ENCODE assay signal across 21 cellular contexts in the genomic region with DNA sequence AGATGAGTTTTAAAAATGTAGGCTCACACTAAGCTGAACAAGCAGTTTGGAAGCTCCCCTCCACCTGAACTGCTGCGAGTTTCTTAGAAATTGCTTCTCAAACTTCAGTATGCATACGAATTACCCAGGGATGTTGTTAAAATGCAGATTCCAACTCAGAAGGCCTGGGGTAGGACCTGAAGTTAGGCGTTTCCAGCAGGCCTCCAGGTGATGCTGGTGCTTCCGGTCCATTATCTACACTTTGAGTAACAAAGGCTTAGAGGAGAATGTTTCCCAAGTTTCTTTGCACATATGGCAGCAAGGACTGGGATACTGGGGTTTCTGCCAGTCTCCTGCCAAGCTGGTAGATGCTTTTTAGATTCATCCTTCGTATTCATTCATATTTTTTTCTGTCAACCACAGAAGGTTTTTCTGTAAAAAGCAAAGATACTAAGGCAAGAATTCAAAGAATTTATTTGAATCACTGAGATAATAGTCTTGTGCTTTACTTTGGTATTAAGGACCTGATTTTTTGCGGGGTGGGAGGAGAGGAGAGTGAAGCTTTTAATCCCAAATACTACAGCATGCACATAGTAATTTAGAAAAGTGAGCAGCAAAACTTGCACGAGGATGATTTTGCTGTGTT.
A peak's percentile ranks its signal among the peaks of the same experiment; 100 is the strongest.
DNase-seq lines count a peak whose midpoint lies in the region; ATAC-seq, FAIRE-seq and TF ChIP-seq lines count a peak whose summit lies in the region.
"Had no signal": no experiment of that assay in that cellular context is flagged by ENCODE, and none has a peak within 500 bp of the region (broad histone marks: within the 10 kb centered on the region; RNA-seq: fewer than 3 reads in every experiment).

No MANE protein-coding gene starts in this region.

- H3K23ac ChIP-seq in mesendoderm (ENCODE audit: low read length): no peak overlapping the region

- no peak overlapping the region for H4K5ac ChIP-seq in mesendoderm (ENCODE audit: low read length)

- no peaks in the 10 kb centered on the region for H3K36me3 ChIP-seq in H7 (replicated peaks; ENCODE audit: control insufficient read depth, insufficient read depth, low read length)
- H3K36me3 ChIP-seq in mesendoderm (ENCODE audit: control insufficient read depth, insufficient read depth, low read length): no peaks in the 10 kb centered on the region
- H3K36me3 ChIP-seq: HAP-1 had no signal

- H2BK5ac ChIP-seq in mesendoderm (ENCODE audit: low read length): no peak overlapping the region

- no peak overlapping the region for H3K4me2 ChIP-seq in mesendoderm (ENCODE audit: low read length)
- H3K4me2 ChIP-seq: PC-9 had no signal

- H3K27ac Mint-ChIP-seq in type B pancreatic cell: no peak overlapping the region
- H3K27ac Mint-ChIP-seq: T-cell had no signal

- no peak overlapping the region for H2BK15ac ChIP-seq in mesendoderm (replicated peaks; ENCODE audit: low read depth)

- DNase-seq in AG08395 (ENCODE audit: low spot score) (peak; percentile 20), H7 (peak; percentile 49), cerebellar cortex (ENCODE audit: low spot score) (peak; percentile 9), mesendoderm (peak; percentile 60), NCI-H1694 (lab: John Stamatoyannopoulos, UW) (no peak), type B pancreatic cell (ENCODE audit: extremely low spot score, unreplicated experiment) (no peak), RCC 7860 (ENCODE audit: low spot score) (no peak)
- DNase-seq: 8988T; C1 segment of cervical spinal cord; COR-L47; GDM1; NCI-H146; NCI-H345; NCI-H526 treated with DMSO at 0.1 percent for 48 hours; NK-92 treated with Interleukin-12 subunit alpha and Interleukin-12 subunit beta, amount 100 ng/mL, for 24 hours; PC-9; T-cell had no signal

- no peak overlapping the region for H3K4me3 Mint-ChIP-seq in type B pancreatic cell
- H3K4me3 Mint-ChIP-seq: T-cell had no signal

- H2AK5ac ChIP-seq in mesendoderm (ENCODE audit: low read length): no peak overlapping the region

- H3K79me1 ChIP-seq in mesendoderm (ENCODE audit: low read length): no peaks in the 10 kb centered on the region

- FAIRE-seq in RCC 7860 (lab: Jason Lieb, UNC): no peak

- TF ChIP-seq CTCF in type B pancreatic cell (conservative IDR thresholded peaks at IDR 0.05): no peak

- no peak overlapping the region for H3K56ac ChIP-seq in mesendoderm (ENCODE audit: low read length)

- no peak for ATAC-seq in GM19395 (IDR thresholded peaks at IDR 0.05; ENCODE audit: unreplicated experiment)
- ATAC-seq: Right ventricle myocardium inferior, T-cell had no signal

- H4K8ac ChIP-seq in mesendoderm (ENCODE audit: low read depth, low read length): no peak overlapping the region

- H3K36me3 Mint-ChIP-seq in type B pancreatic cell: no peaks in the 10 kb centered on the region
- H3K36me3 Mint-ChIP-seq: T-cell had no signal

- no CpG with 5 or more reads among the region's 7 CpGs for WGBS in mesendoderm (ENCODE audit: extremely low coverage, insufficient coverage, low lambda C conversion rate)

- no peak overlapping the region for H3K9ac ChIP-seq in mesendoderm (ENCODE audit: low read length)

- H3K27ac ChIP-seq in mesendoderm (ENCODE audit: low read depth, low read length): no peak overlapping the region
- H3K27ac ChIP-seq: PC-9, SK-N-MC had no signal

- no peaks in the 10 kb centered on the region for H3K27me3 ChIP-seq in H7 (ENCODE audit: control insufficient read depth, insufficient read depth, low read length)
- H3K27me3 ChIP-seq in mesendoderm (ENCODE audit: insufficient read depth, low read length, poor library complexity): no peaks in the 10 kb centered on the region

- H3K4me1 Mint-ChIP-seq in type B pancreatic cell (ENCODE audit: unreplicated experiment): peaks cover 15% of the 10 kb centered on the region
- H3K4me1 Mint-ChIP-seq: T-cell had no signal

- no peaks in the 10 kb centered on the region for H3K79me2 ChIP-seq in mesendoderm (ENCODE audit: control insufficient read depth, insufficient read depth, low read length)

- H3K4ac ChIP-seq in mesendoderm (ENCODE audit: low read depth, low read length): no peak overlapping the region

- peaks cover 2% of the 10 kb centered on the region for H3K27me3 Mint-ChIP-seq in type B pancreatic cell

- no peaks in the 10 kb centered on the region for H3K4me1 ChIP-seq in mesendoderm (ENCODE audit: control insufficient read depth, low read depth, low read length)
- H3K4me1 ChIP-seq: HAP-1 had no signal

- no peak overlapping the region for H2BK120ac ChIP-seq in mesendoderm (ENCODE audit: low read depth, low read length)

- H3K9me3 Mint-ChIP-seq in type B pancreatic cell: peaks cover 9% of the 10 kb centered on the region

- H3K18ac ChIP-seq in mesendoderm (ENCODE audit: low read length): no peak overlapping the region

- H3K4me3 ChIP-seq in H7 (ENCODE audit: insufficient read depth, low read depth, low read length) (no peak overlapping the region), mesendoderm (ENCODE audit: low read length) (no peak overlapping the region)
- H3K4me3 ChIP-seq: HAP-1, PC-9, SK-N-MC had no signal

Comparison
In these comparisons a context has a peak if more than half of its experiments do, and no peak if none do; other contexts are left out.
1. DNase-seq: peak in AG08395 (single experiment), H7 (single experiment), cerebellar cortex (single experiment) and mesendoderm (single experiment); none in NCI-H1694 (single experiment), type B pancreatic cell (single experiment) and RCC 7860 (single experiment).